In the genomic region with DNA sequence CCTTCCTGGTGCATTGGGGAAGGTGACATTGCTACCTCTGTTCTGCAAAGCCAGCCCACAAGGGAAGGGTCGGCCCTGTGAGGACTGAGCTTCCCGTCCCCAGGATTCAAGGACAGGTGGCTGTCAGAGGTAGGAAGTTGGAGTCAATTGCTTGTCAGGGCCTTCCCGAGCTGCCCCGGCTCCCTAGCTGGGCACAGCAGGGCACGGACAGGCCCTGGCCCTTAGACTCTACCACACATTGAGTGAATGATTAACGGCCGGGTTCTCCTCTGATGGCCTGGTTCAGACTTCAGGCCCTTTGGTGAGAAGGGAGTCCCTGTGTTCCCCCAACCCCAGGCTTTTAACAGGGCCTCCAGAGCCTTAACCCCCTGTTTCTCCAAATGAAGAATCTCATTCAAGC, we compare ENCODE assay signal across 17 cellular contexts. TPM values are rescaled to one million over a fixed set of nuclear protein-coding genes. Genes with fewer than 3 reads are reported as not detected.
DNase-seq lines count a peak whose midpoint lies in the region; ATAC-seq and TF ChIP-seq lines count a peak whose summit lies in the region.
"Had no signal": no experiment of that assay in that cellular context is flagged by ENCODE, and none has a peak within 500 bp of the region (broad histone marks: within the 10 kb centered on the region; RNA-seq: fewer than 3 reads in every experiment).

No MANE protein-coding gene starts in this region.

- ATAC-seq in left lobe of liver (peak; percentile 92), GM21423 (IDR thresholded peaks at IDR 0.05; ENCODE audit: unreplicated experiment) (no peak)
- ATAC-seq: HCT116 had no signal

- H4K8ac ChIP-seq in neuronal stem cell (ENCODE audit: low read depth, low read length) = no peak overlapping the region

- no peak overlapping the region for H2BK15ac ChIP-seq in neuronal stem cell (ENCODE audit: low read length)

- no peak overlapping the region for H3K23ac ChIP-seq in neuronal stem cell (ENCODE audit: low read depth, low read length, poor library complexity)

- no peak overlapping the region for H2AK5ac ChIP-seq in neuronal stem cell (ENCODE audit: low read depth, low read length)

- 71% methylated on average over 7 of the region's 7 CpGs for WGBS in hepatocyte (ENCODE audit: low lambda C conversion rate, missing lambda C conversion rate)
- WGBS in neuronal stem cell (ENCODE audit: extremely low coverage in 2 of 2, insufficient read length in 2 of 2, insufficient replicate concordance in 1 of 2), 2 donors = no CpG with 5 or more reads among the region's 7 CpGs

- H3K18ac ChIP-seq in neuronal stem cell (ENCODE audit: low read length) = peak overlapping the region; percentile 25

- H3K9me2 ChIP-seq in hepatocyte (replicated peaks; ENCODE audit: insufficient read depth) = no peaks in the 10 kb centered on the region

- no peak overlapping the region for H4K91ac ChIP-seq in neuronal stem cell (ENCODE audit: low read depth, low read length, poor library complexity)

- H4K20me1 ChIP-seq in hepatocyte (ENCODE audit: insufficient read depth, poor library complexity, severe bottlenecking) = no peaks in the 10 kb centered on the region

- H3K4me3 ChIP-seq in hepatocyte (no peak overlapping the region), neuronal stem cell (ENCODE audit: low read length in 2 of 2) (no peak overlapping the region)
- H3K4me3 ChIP-seq: GM23338 had no signal

- no peaks in the 10 kb centered on the region for H3K36me3 ChIP-seq in hepatocyte (replicated peaks; ENCODE audit: insufficient read depth, low read depth)
- H3K36me3 ChIP-seq in neuronal stem cell (replicated peaks in 1 of 2; ENCODE audit: control insufficient read depth in 2 of 2, insufficient read depth in 2 of 2, low read length in 2 of 2) = no peaks in the 10 kb centered on the region

- DNase-seq in hepatocyte (ENCODE audit: low spot score) = no peak
- peak; percentile 84 for DNase-seq in left lobe of liver (ENCODE audit: low spot score)
- no peak for DNase-seq in neuronal stem cell (ENCODE audit: low spot score)
- no peak for DNase-seq in anterior cingulate cortex (lab: John Stamatoyannopoulos, UW)
- DNase-seq in SK-N-DZ (ENCODE audit: low spot score) = no peak
- DNase-seq in stimulated activated CD4-positive, alpha-beta T cell treated with anti-CD3 and anti-CD28 coated beads, Interleukin-15, amount 100 ng/mL, for 24 hours = no peak
- DNase-seq: AML-193, NCI-H1105, NCI-H2081 treated with DMSO at 0.1 percent for 48 hours, NCI-H510A, NCI-H748 treated with DMSO at 0.1 percent for 48 hours, OCI-M1, SHP77 had no signal

- no peak overlapping the region for H2BK5ac ChIP-seq in neuronal stem cell (ENCODE audit: low read length)

- H3K4ac ChIP-seq in neuronal stem cell (ENCODE audit: low read length) = no peak overlapping the region

- H3K14ac ChIP-seq in neuronal stem cell (ENCODE audit: low read length) = peak overlapping the region; percentile 50

- no peak overlapping the region for H2BK120ac ChIP-seq in neuronal stem cell (ENCODE audit: low read depth, low read length)

- H3K9ac ChIP-seq in neuronal stem cell (ENCODE audit: low read depth, low read length, poor library complexity) = no peak overlapping the region

- no peaks in the 10 kb centered on the region for H3K79me1 ChIP-seq in neuronal stem cell (ENCODE audit: low read depth, low read length)

- no peaks in the 10 kb centered on the region for H3K79me2 ChIP-seq in hepatocyte

- H3K4me1 ChIP-seq in hepatocyte (ENCODE audit: insufficient read depth) = peaks cover 17% of the 10 kb centered on the region
- H3K4me1 ChIP-seq in neuronal stem cell (ENCODE audit: control insufficient read depth in 2 of 2, insufficient read depth in 1 of 2, low read depth in 1 of 2, low read length in 2 of 2) = no peaks in the 10 kb centered on the region

- H2AFZ ChIP-seq in hepatocyte (no peak overlapping the region), neuronal stem cell (ENCODE audit: low read length) (no peak overlapping the region)

- peak overlapping the region; percentile 86 for H3K27ac ChIP-seq in hepatocyte
- H3K27ac ChIP-seq in neuronal stem cell (replicated peaks; ENCODE audit: low read length) = no peak overlapping the region
- H3K27ac ChIP-seq: C4-2B had no signal

- no peaks in the 10 kb centered on the region for H3K9me3 ChIP-seq in hepatocyte (ENCODE audit: low read depth)
- H3K9me3 ChIP-seq in neuronal stem cell (replicated peaks in 1 of 2; ENCODE audit: control insufficient read depth in 2 of 2, insufficient read depth in 1 of 2, low read depth in 1 of 2, low read length in 2 of 2) = peaks cover 0 to 2% of the 10 kb centered on the region in 2 donors

- H3K27me3 ChIP-seq in hepatocyte (no peaks in the 10 kb centered on the region), neuronal stem cell (ENCODE audit: control insufficient read depth in 3 of 3, insufficient read depth in 3 of 3, low read depth in 1 of 3, low read length in 3 of 3) (peaks cover 0 to 52% (median 0%) of the 10 kb centered on the region in 3 experiments)

- no peak for TF ChIP-seq CTCF in hepatocyte (IDR thresholded peaks at IDR 0.05; ENCODE audit: poor library complexity)

- H3K4me2 ChIP-seq in hepatocyte = no peak overlapping the region
- no peak overlapping the region for H3K4me2 ChIP-seq in neuronal stem cell (ENCODE audit: insufficient read depth, low read length, poor library complexity, severe bottlenecking)
- H3K4me2 ChIP-seq: GM23338 had no signal

- H2BK12ac ChIP-seq in neuronal stem cell (ENCODE audit: low read length) = peak overlapping the region; percentile 35

RNA-seq across cellular contexts. Expression of a gene that starts 16.4 kb away (rescaled TPM):
- 2.6 and 2.9 TPM in 2 replicates for total RNA-seq in hepatocyte
- 2.2 and 3.3 TPM in 2 replicates for polyA plus RNA-seq in hepatocyte
- total RNA-seq in left lobe of liver = 4.2 TPM
- 0.39 TPM for polyA plus RNA-seq in neuronal stem cell (2013, experiment 1 of 2)
- 0.43 TPM for polyA plus RNA-seq in neuronal stem cell (2013, experiment 2 of 2)
- not detected in 2 replicates for polyA plus RNA-seq in SK-N-DZ (2014; cell fraction: cytosol; rRNA removed)
- polyA plus RNA-seq in SK-N-DZ (2014; cell fraction: nucleus; rRNA removed) = not detected in 2 replicates
